In the genomic region with DNA sequence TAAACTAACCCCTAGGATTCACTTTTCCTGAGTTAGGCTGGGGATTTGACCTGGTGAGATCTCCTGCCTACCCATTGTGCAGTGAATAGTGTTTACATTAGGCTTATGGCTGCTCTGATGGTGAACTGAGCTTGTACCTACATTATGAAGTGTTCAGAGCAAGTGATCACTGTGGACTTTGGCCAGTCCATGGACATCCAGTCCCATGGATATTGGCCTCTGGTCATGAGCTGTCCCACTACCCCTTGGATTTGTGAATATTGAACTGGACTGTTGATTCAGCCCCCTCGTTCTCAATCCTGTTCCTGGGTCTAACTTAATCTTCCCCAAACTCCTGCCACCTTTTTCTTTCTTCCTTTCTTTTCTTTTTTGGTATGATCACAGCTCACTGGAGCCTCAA, we compare ENCODE assay signal across 2 cellular contexts.
A peak's percentile ranks its signal among the peaks of the same experiment; 100 is the strongest.
TF ChIP-seq lines count a peak whose summit lies in the region.

No MANE protein-coding gene starts in this region.

TF ChIP-seq in H1, 55 proteins besides CTCF, POLR2A, EP300 and RAD21:
- no peak for TF ChIP-seq NANOG (IDR thresholded peaks at IDR 0.05; ENCODE audit: insufficient read depth, low read depth, low read length, poor library complexity, severe bottlenecking)
- no peak for TF ChIP-seq EZH2 (IDR thresholded peaks at IDR 0.05; ENCODE audit: low read depth, low read length, severe bottlenecking)
- no peak for TF ChIP-seq SIRT6 (IDR thresholded peaks at IDR 0.05; ENCODE audit: low read length)
- TF ChIP-seq, protein P1, sequence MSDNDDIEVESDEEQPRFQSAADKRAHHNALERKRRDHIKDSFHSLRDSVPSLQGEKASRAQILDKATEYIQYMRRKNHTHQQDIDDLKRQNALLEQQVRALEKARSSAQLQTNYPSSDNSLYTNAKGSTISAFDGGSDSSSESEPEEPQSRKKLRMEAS (IDR thresholded peaks at IDR 0.05), result no peak
- no peak for TF ChIP-seq FOSL1 (IDR thresholded peaks at IDR 0.05; ENCODE audit: insufficient read depth, low read depth, low read length)
- TF ChIP-seq PHF8 (conservative IDR thresholded peaks at IDR 0.05; ENCODE audit: low read depth, low read length), result no peak
- no peak for TF ChIP-seq JUN (IDR thresholded peaks at IDR 0.05; ENCODE audit: low read depth, low read length)
- TF ChIP-seq, protein P2, sequence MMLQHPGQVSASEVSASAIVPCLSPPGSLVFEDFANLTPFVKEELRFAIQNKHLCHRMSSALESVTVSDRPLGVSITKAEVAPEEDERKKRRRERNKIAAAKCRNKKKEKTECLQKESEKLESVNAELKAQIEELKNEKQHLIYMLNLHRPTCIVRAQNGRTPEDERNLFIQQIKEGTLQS (IDR thresholded peaks at IDR 0.05; ENCODE audit: insufficient read depth, low read depth, low read length), result no peak
- no peak for TF ChIP-seq CHD2 (IDR thresholded peaks at IDR 0.05; ENCODE audit: low read length)
- TF ChIP-seq CBX8 (IDR thresholded peaks at IDR 0.05; ENCODE audit: borderline replicate concordance, low read depth, low read length), result no peak
- TF ChIP-seq, protein P3, sequence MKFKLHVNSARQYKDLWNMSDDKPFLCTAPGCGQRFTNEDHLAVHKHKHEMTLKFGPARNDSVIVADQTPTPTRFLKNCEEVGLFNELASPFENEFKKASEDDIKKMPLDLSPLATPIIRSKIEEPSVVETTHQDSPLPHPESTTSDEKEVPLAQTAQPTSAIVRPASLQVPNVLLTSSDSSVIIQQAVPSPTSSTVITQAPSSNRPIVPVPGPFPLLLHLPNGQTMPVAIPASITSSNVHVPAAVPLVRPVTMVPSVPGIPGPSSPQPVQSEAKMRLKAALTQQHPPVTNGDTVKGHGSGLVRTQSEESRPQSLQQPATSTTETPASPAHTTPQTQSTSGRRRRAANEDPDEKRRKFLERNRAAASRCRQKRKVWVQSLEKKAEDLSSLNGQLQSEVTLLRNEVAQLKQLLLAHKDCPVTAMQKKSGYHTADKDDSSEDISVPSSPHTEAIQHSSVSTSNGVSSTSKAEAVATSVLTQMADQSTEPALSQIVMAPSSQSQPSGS (IDR thresholded peaks at IDR 0.05; ENCODE audit: low read length), result no peak

TF ChIP-seq in HepG2, 621 proteins besides CTCF, POLR2A, EP300 and RAD21 (continues in another document):
- no peak for TF ChIP-seq ARID2 (CRISPR knock-in tag; IDR thresholded peaks at IDR 0.05; ENCODE audit: borderline replicate concordance)
- no peak for TF ChIP-seq RFXANK (CRISPR knock-in tag; IDR thresholded peaks at IDR 0.05)
- TF ChIP-seq, protein P4, sequence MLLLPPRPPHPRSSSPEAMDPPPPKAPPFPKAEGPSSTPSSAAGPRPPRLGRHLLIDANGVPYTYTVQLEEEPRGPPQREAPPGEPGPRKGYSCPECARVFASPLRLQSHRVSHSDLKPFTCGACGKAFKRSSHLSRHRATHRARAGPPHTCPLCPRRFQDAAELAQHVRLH (CRISPR knock-in tag; IDR thresholded peaks at IDR 0.05; ENCODE audit: borderline replicate concordance, low read depth), result no peak
- TF ChIP-seq, protein P5, sequence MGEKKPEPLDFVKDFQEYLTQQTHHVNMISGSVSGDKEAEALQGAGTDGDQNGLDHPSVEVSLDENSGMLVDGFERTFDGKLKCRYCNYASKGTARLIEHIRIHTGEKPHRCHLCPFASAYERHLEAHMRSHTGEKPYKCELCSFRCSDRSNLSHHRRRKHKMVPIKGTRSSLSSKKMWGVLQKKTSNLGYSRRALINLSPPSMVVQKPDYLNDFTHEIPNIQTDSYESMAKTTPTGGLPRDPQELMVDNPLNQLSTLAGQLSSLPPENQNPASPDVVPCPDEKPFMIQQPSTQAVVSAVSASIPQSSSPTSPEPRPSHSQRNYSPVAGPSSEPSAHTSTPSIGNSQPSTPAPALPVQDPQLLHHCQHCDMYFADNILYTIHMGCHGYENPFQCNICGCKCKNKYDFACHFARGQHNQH (CRISPR knock-in tag; IDR thresholded peaks at IDR 0.05), result peak; percentile 23; the same call in 1 of the 2 replicates
- TF ChIP-seq NFE2L1 (CRISPR knock-in tag; IDR thresholded peaks at IDR 0.05; ENCODE audit: borderline replicate concordance), result no peak
- 0 out of 2 replicates have a peak, but pooled peaks have one; percentile 48 for TF ChIP-seq ZNF441 (CRISPR knock-in tag; IDR thresholded peaks at IDR 0.05; ENCODE audit: borderline replicate concordance)
- TF ChIP-seq, protein P6, sequence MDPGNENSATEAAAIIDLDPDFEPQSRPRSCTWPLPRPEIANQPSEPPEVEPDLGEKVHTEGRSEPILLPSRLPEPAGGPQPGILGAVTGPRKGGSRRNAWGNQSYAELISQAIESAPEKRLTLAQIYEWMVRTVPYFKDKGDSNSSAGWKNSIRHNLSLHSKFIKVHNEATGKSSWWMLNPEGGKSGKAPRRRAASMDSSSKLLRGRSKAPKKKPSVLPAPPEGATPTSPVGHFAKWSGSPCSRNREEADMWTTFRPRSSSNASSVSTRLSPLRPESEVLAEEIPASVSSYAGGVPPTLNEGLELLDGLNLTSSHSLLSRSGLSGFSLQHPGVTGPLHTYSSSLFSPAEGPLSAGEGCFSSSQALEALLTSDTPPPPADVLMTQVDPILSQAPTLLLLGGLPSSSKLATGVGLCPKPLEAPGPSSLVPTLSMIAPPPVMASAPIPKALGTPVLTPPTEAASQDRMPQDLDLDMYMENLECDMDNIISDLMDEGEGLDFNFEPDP (CRISPR knock-in tag; conservative IDR thresholded peaks at IDR 0.05), result no peak
- TF ChIP-seq ZNF264 (CRISPR knock-in tag; IDR thresholded peaks at IDR 0.05), result no peak; the same call in 1 of the 2 replicates
- TF ChIP-seq ZNF607 (CRISPR knock-in tag; IDR thresholded peaks at IDR 0.05; ENCODE audit: borderline replicate concordance), result 0 out of 2 replicates have a peak, but pooled peaks have one; percentile 29
- TF ChIP-seq, protein P7, sequence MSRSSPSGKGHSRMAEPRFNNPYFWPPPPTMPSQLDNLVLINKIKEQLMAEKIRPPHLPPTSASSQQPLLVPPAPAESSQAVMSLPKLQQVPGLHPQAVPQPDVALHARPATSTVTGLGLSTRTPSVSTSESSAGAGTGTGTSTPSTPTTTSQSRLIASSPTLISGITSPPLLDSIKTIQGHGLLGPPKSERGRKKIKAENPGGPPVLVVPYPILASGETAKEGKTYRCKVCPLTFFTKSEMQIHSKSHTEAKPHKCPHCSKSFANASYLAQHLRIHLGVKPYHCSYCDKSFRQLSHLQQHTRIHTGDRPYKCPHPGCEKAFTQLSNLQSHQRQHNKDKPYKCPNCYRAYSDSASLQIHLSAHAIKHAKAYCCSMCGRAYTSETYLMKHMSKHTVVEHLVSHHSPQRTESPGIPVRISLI (CRISPR knock-in tag; IDR thresholded peaks at IDR 0.05; ENCODE audit: borderline replicate concordance), result no peak
- TF ChIP-seq, protein P8, sequence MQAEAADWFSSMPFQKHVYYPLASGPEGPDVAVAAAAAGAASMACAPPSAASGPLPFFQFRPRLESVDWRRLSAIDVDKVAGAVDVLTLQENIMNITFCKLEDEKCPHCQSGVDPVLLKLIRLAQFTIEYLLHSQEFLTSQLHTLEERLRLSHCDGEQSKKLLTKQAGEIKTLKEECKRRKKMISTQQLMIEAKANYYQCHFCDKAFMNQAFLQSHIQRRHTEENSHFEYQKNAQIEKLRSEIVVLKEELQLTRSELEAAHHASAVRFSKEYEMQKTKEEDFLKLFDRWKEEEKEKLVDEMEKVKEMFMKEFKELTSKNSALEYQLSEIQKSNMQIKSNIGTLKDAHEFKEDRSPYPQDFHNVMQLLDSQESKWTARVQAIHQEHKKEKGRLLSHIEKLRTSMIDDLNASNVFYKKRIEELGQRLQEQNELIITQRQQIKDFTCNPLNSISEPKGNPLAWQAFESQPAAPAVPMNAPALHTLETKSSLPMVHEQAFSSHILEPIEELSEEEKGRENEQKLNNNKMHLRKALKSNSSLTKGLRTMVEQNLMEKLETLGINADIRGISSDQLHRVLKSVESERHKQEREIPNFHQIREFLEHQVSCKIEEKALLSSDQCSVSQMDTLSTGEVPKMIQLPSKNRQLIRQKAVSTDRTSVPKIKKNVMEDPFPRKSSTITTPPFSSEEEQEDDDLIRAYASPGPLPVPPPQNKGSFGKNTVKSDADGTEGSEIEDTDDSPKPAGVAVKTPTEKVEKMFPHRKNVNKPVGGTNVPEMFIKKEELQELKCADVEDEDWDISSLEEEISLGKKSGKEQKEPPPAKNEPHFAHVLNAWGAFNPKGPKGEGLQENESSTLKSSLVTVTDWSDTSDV (CRISPR knock-in tag; IDR thresholded peaks at IDR 0.05), result no peak
- peak; percentile 23; the same call in 1 of the 2 replicates for TF ChIP-seq PPARG (CRISPR knock-in tag; conservative IDR thresholded peaks at IDR 0.05)
- no peak for TF ChIP-seq MEF2D (CRISPR knock-in tag; IDR thresholded peaks at IDR 0.05)
- peak; percentile 82; the same call in 1 of the 2 replicates for TF ChIP-seq MIER2 (CRISPR knock-in tag; IDR thresholded peaks at IDR 0.05)
- no peak for TF ChIP-seq ZSCAN12 (CRISPR knock-in tag; IDR thresholded peaks at IDR 0.05)
- TF ChIP-seq ZNF292 (CRISPR knock-in tag; IDR thresholded peaks at IDR 0.05; ENCODE audit: borderline replicate concordance, low read depth), result peak; percentile 35; the same call in 1 of the 2 replicates
- no peak for TF ChIP-seq ZNF775 (CRISPR knock-in tag; IDR thresholded peaks at IDR 0.05; ENCODE audit: borderline replicate concordance)
- no peak for TF ChIP-seq ZNF446 (CRISPR knock-in tag; IDR thresholded peaks at IDR 0.05)
- no peak for TF ChIP-seq PRMT3 (CRISPR knock-in tag; IDR thresholded peaks at IDR 0.05; ENCODE audit: borderline replicate concordance, low read depth)
- 0 out of 2 replicates have a peak, but pooled peaks have one; percentile 19 for TF ChIP-seq TSC22D2 (CRISPR knock-in tag; IDR thresholded peaks at IDR 0.05; ENCODE audit: borderline replicate concordance)
- no peak for TF ChIP-seq ZNF256 (CRISPR knock-in tag; conservative IDR thresholded peaks at IDR 0.05)
- TF ChIP-seq ZNF724P (CRISPR knock-in tag; IDR thresholded peaks at IDR 0.05; ENCODE audit: borderline replicate concordance), result no peak
- TF ChIP-seq, protein P9, sequence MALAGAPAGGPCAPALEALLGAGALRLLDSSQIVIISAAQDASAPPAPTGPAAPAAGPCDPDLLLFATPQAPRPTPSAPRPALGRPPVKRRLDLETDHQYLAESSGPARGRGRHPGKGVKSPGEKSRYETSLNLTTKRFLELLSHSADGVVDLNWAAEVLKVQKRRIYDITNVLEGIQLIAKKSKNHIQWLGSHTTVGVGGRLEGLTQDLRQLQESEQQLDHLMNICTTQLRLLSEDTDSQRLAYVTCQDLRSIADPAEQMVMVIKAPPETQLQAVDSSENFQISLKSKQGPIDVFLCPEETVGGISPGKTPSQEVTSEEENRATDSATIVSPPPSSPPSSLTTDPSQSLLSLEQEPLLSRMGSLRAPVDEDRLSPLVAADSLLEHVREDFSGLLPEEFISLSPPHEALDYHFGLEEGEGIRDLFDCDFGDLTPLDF (CRISPR knock-in tag; IDR thresholded peaks at IDR 0.05), result no peak
- TF ChIP-seq, protein P10, sequence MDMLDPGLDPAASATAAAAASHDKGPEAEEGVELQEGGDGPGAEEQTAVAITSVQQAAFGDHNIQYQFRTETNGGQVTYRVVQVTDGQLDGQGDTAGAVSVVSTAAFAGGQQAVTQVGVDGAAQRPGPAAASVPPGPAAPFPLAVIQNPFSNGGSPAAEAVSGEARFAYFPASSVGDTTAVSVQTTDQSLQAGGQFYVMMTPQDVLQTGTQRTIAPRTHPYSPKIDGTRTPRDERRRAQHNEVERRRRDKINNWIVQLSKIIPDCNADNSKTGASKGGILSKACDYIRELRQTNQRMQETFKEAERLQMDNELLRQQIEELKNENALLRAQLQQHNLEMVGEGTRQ (IDR thresholded peaks at IDR 0.05; ENCODE audit: low read depth, low read length), result no peak
- TF ChIP-seq, protein P10 (CRISPR knock-in tag; IDR thresholded peaks at IDR 0.05; ENCODE audit: borderline replicate concordance), result no peak
- no peak for TF ChIP-seq ZNF816 (CRISPR knock-in tag; IDR thresholded peaks at IDR 0.05; ENCODE audit: borderline replicate concordance)
- peak; percentile 64; the same call in 1 of the 2 replicates for TF ChIP-seq HOXA3 (CRISPR knock-in tag; IDR thresholded peaks at IDR 0.05)
- no peak for TF ChIP-seq ZBTB1 (CRISPR knock-in tag; IDR thresholded peaks at IDR 0.05; ENCODE audit: borderline replicate concordance)
